In genomic region chr7:152986369-152986768, GRCh38 we compare ENCODE assay signal across 17 cellular contexts.
"Had no signal": no experiment of that assay in that cellular context is flagged by ENCODE, and none has a peak within 500 bp of the region (broad histone marks: within the 10 kb centered on the region; RNA-seq: fewer than 3 reads in every experiment).

No MANE protein-coding gene starts in this region.

- H3K9me3 ChIP-seq: colonic mucosa, gastroesophageal sphincter, heart left ventricle, thoracic aorta, upper lobe of left lung had no signal

- H3K4me3 ChIP-seq: colonic mucosa, gastroesophageal sphincter, heart left ventricle, lung, thoracic aorta, upper lobe of left lung had no signal

- H3K27ac Mint-ChIP-seq: activated CD4-positive, alpha-beta T cell treated with anti-CD3 and anti-CD28 coated beads, Interleukin-2, amount 10 ng/mL, durations not matched to agents 7 days and 5 days; activated naive CD4-positive, alpha-beta T cell treated with anti-CD3 and anti-CD28 coated beads for 36 hours; natural killer cell treated with Interleukin-12 subunit alpha and Interleukin-12 subunit beta and Interleukin-15 and Interleukin-18, amount 100 ng/mL, for 72 hours; stimulated activated naive B cell treated with anti-CD40 and anti-IgM and Interleukin-4, amounts not matched to agents 10 μg/mL and 1 μg/mL and 100 μg/mL, for 72 hours; T-cell had no signal

- H3K27me3 ChIP-seq: colonic mucosa, gastroesophageal sphincter, upper lobe of left lung had no signal

- H3K4me1 Mint-ChIP-seq: stimulated activated naive B cell treated with anti-CD40 and anti-IgM and Interleukin-4, amounts not matched to agents 10 μg/mL and 1 μg/mL and 100 μg/mL, for 72 hours; T-cell had no signal

- H3K9me3 Mint-ChIP-seq: activated CD4-positive, alpha-beta T cell treated with anti-CD3 and anti-CD28 coated beads, Interleukin-2, amount 10 ng/mL, durations not matched to agents 7 days and 5 days; activated naive CD4-positive, alpha-beta T cell treated with anti-CD3 and anti-CD28 coated beads for 36 hours; activated T-cell treated with anti-CD3 and anti-CD28 coated beads, Interleukin-2, amount 50 U/mL, for 4 hours; natural killer cell treated with Interleukin-12 subunit alpha and Interleukin-12 subunit beta and Interleukin-15 and Interleukin-18, amount 100 ng/mL, for 72 hours; T-cell had no signal

- H3K27ac ChIP-seq: colonic mucosa, gastroesophageal sphincter, heart left ventricle, thoracic aorta, upper lobe of left lung had no signal

- H3K36me3 ChIP-seq: colonic mucosa, gastroesophageal sphincter, heart left ventricle, thoracic aorta, upper lobe of left lung had no signal

- H3K4me1 ChIP-seq: colonic mucosa, gastroesophageal sphincter, heart left ventricle, upper lobe of left lung had no signal

- H3K36me3 Mint-ChIP-seq: brain; natural killer cell treated with Interleukin-12 subunit alpha and Interleukin-12 subunit beta and Interleukin-15 and Interleukin-18, amount 100 ng/mL, for 72 hours; stimulated activated naive B cell treated with anti-CD40 and anti-IgM and Interleukin-4, amounts not matched to agents 10 μg/mL and 1 μg/mL and 100 μg/mL, for 72 hours; T-cell had no signal

- H3K27me3 Mint-ChIP-seq: stimulated activated naive B cell treated with anti-CD40 and anti-IgM and Interleukin-4, amounts not matched to agents 10 μg/mL and 1 μg/mL and 100 μg/mL, for 72 hours had no signal

- ATAC-seq: activated T-cell treated with anti-CD3 and anti-CD28 coated beads, Interleukin-2, amount 50 U/mL, for 4 hours; gastroesophageal sphincter; heart left ventricle; left colon; natural killer cell treated with Interleukin-12 subunit alpha and Interleukin-12 subunit beta and Interleukin-15 and Interleukin-18, amount 100 ng/mL, for 72 hours; stimulated activated naive B cell treated with anti-CD40 and anti-IgM and Interleukin-4, amounts not matched to agents 10 μg/mL and 1 μg/mL and 100 μg/mL, for 72 hours; T-cell had no signal

- H3K4me3 Mint-ChIP-seq: activated CD4-positive, alpha-beta T cell treated with anti-CD3 and anti-CD28 coated beads, Interleukin-2, amount 10 ng/mL, durations not matched to agents 7 days and 5 days; activated naive CD4-positive, alpha-beta T cell treated with anti-CD3 and anti-CD28 coated beads for 36 hours; activated T-cell treated with anti-CD3 and anti-CD28 coated beads, Interleukin-2, amount 50 U/mL, for 4 hours; brain; natural killer cell treated with Interleukin-12 subunit alpha and Interleukin-12 subunit beta and Interleukin-15 and Interleukin-18, amount 100 ng/mL, for 72 hours; stimulated activated naive B cell treated with anti-CD40 and anti-IgM and Interleukin-4, amounts not matched to agents 10 μg/mL and 1 μg/mL and 100 μg/mL, for 72 hours; T-cell had no signal

- DNase-seq: activated CD4-positive, alpha-beta T cell treated with anti-CD3 and anti-CD28 coated beads, Interleukin-2, amount 10 ng/mL, durations not matched to agents 7 days and 5 days; activated CD8-positive, alpha-beta memory T cell treated with anti-CD3 and anti-CD28 coated beads, Interleukin-2, amount 50 U/mL, for 4 hours; activated naive CD4-positive, alpha-beta T cell treated with anti-CD3 and anti-CD28 coated beads for 36 hours; activated T-cell treated with anti-CD3 and anti-CD28 coated beads, Interleukin-2, amount 50 U/mL, for 4 hours; central memory CD4-positive, alpha-beta T cell; colonic mucosa; heart left ventricle; left colon; retina; stimulated activated naive B cell treated with anti-CD40 and anti-IgM and Interleukin-4, amounts not matched to agents 10 μg/mL and 1 μg/mL and 100 μg/mL, for 72 hours; T-cell; upper lobe of left lung had no signal
